ENCODE assay signal across 20 cellular contexts in the genomic region with DNA sequence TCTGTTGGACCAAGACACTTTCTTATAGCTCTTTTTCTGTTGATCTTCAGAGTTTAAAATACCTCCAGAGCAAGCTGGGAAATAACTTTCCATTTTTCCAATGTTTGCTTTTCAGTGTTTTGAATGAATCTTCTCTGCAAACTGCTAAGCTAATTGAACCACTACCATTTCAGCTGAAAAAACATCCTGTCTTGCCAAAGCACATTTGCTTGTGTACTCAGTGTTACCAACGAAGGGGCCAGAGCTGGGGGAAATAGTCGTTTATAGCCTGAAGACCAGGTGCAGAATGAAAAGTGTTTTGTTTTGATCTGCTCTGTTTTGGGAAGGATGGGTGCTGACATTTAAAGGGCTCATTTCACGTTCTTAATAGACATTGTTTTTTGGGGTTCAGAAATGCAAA.
A peak's percentile ranks its signal among the peaks of the same experiment; 100 is the strongest.
DNase-seq lines count a peak whose midpoint lies in the region; ATAC-seq lines count a peak whose summit lies in the region.
"Had no signal": no experiment of that assay in that cellular context is flagged by ENCODE, and none has a peak within 500 bp of the region (broad histone marks: within the 10 kb centered on the region; RNA-seq: fewer than 3 reads in every experiment).

No MANE protein-coding gene starts in this region.

- no peak for ATAC-seq in HG02970 (IDR thresholded peaks at IDR 0.05; ENCODE audit: low FRiP score, unreplicated experiment)
- ATAC-seq in activated CD4-positive, CD25-positive, alpha-beta regulatory T cell treated with anti-CD3 and anti-CD28 coated beads, Interleukin-2, amount 50 U/mL, for 24 hours, result no peak

- intact Hi-C loops in activated CD4-positive, alpha-beta T cell treated with anti-CD3 and anti-CD28 coated beads, Interleukin-2, amount 10 ng/mL, durations not matched to agents 24 days and 14 days (cut with micrococcal nuclease), result no loop called here

- H3K4me3 Mint-ChIP-seq in activated CD4-positive, alpha-beta T cell treated with anti-CD3 and anti-CD28 coated beads, Interleukin-2, amount 10 ng/mL, durations not matched to agents 24 days and 14 days, result no peak overlapping the region
- H3K4me3 Mint-ChIP-seq: HFFc6, naive B cell had no signal

- DNase-seq in COR-L47 (lab: John Stamatoyannopoulos, UW) (peak; percentile 45), NCI-H146 treated with DMSO at 0.1 percent for 48 hours (lab: John Stamatoyannopoulos, UW; ENCODE audit: unreplicated experiment) (peak; percentile 77), NCI-H748 (lab: John Stamatoyannopoulos, UW; ENCODE audit: unreplicated experiment) (peak; percentile 94), globus pallidus (ENCODE audit: low spot score) (peak; percentile 6), COLO829 (ENCODE audit: low spot score) (no peak)
- DNase-seq in activated CD4-positive, alpha-beta T cell treated with anti-CD3 and anti-CD28 coated beads, Interleukin-2, amount 10 ng/mL, durations not matched to agents 24 days and 14 days, result no peak
- DNase-seq: activated CD4-positive, alpha-beta T cell treated with anti-CD3 and anti-CD28 coated beads, Interleukin-2, amount 50 U/mL, for 48 hours; adrenal gland; Calu3; foreskin melanocyte; HFFc6; mesenchymal stem cell; naive B cell; NCI-H1930; NK-92 treated with Interleukin-12 subunit alpha and Interleukin-12 subunit beta, amount 100 ng/mL, for 24 hours; Peyer's patch; substantia nigra; T-helper 2 cell had no signal

- H3K36me3 Mint-ChIP-seq in activated CD4-positive, alpha-beta T cell treated with anti-CD3 and anti-CD28 coated beads, Interleukin-2, amount 10 ng/mL, durations not matched to agents 24 days and 14 days (ENCODE audit: low read depth), result no peaks in the 10 kb centered on the region
- H3K36me3 Mint-ChIP-seq: naive B cell had no signal

- no peaks in the 10 kb centered on the region for H3K27me3 Mint-ChIP-seq in activated CD4-positive, alpha-beta T cell treated with anti-CD3 and anti-CD28 coated beads, Interleukin-2, amount 10 ng/mL, durations not matched to agents 24 days and 14 days
- H3K27me3 Mint-ChIP-seq: naive B cell had no signal

- peaks cover 7% of the 10 kb centered on the region for H3K9me3 Mint-ChIP-seq in activated CD4-positive, alpha-beta T cell treated with anti-CD3 and anti-CD28 coated beads, Interleukin-2, amount 10 ng/mL, durations not matched to agents 24 days and 14 days
- H3K9me3 Mint-ChIP-seq: HFFc6 had no signal

- no peaks in the 10 kb centered on the region for H3K4me1 Mint-ChIP-seq in activated CD4-positive, alpha-beta T cell treated with anti-CD3 and anti-CD28 coated beads, Interleukin-2, amount 10 ng/mL, durations not matched to agents 24 days and 14 days

- H3K27ac Mint-ChIP-seq in activated CD4-positive, alpha-beta T cell treated with anti-CD3 and anti-CD28 coated beads, Interleukin-2, amount 10 ng/mL, durations not matched to agents 24 days and 14 days, result no peak overlapping the region
- H3K27ac Mint-ChIP-seq: HFFc6 had no signal

Comparison
In these comparisons a context has a peak if more than half of its experiments do, and no peak if none do; other contexts are left out.
1. DNase-seq: peak in COR-L47 (single experiment), NCI-H146 treated with DMSO at 0.1 percent for 48 hours (single experiment), NCI-H748 (single experiment) and globus pallidus (single experiment); none in COLO829 (single experiment) and activated CD4-positive, alpha-beta T cell treated with anti-CD3 and anti-CD28 coated beads, Interleukin-2, amount 10 ng/mL, durations not matched to agents 24 days and 14 days (single experiment).